In the genomic region with DNA sequence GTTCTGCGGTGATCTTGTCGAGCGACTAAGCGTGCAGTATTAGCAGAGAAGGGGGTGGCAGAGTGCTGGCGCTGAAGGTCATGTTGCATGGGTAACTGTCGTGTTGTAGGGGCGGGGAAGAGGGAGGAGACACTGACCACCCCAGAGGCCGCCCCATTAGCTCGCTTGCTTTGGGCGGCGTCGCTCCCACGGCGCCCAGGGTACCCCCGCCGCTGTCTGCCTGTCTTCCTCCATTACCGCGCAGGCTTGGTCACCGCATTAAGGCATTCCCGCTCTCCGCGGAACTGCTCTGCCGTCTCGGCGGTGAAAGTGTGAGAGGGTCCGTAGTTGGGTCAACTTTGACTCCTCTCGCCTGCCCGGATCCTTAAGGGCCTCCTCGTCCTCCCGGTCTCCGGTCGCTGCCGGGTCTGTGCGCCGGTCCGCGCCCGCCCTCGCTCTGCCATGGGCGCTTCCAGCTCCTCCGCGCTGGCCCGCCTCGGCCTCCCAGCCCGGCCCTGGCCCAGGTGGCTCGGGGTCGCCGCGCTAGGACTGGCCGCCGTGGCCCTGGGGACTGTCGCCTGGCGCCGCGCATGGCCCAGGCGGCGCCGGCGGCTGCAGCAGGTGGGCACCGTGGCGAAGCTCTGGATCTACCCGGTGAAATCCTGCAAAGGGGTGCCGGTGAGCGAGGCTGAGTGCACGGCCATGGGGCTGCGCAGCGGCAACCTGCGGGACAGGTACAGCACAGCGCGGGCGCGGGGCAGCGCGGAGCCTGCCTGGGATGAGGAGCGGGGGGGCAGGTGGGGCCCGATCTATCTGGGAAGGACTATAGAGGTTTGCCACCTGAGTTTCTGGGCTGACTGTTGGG, we compare ENCODE assay signal across 1 cellular context.
TF ChIP-seq lines count a peak whose summit lies in the region.

A gene (plus strand): TSS at position 232 of the 844 bp plus-strand sequence. CDS start 210 bp downstream, at position 442.

TF ChIP-seq in HCT116, 20 proteins besides CTCF, POLR2A, EP300 and RAD21 (continued from another document):
- TF ChIP-seq, protein P1, sequence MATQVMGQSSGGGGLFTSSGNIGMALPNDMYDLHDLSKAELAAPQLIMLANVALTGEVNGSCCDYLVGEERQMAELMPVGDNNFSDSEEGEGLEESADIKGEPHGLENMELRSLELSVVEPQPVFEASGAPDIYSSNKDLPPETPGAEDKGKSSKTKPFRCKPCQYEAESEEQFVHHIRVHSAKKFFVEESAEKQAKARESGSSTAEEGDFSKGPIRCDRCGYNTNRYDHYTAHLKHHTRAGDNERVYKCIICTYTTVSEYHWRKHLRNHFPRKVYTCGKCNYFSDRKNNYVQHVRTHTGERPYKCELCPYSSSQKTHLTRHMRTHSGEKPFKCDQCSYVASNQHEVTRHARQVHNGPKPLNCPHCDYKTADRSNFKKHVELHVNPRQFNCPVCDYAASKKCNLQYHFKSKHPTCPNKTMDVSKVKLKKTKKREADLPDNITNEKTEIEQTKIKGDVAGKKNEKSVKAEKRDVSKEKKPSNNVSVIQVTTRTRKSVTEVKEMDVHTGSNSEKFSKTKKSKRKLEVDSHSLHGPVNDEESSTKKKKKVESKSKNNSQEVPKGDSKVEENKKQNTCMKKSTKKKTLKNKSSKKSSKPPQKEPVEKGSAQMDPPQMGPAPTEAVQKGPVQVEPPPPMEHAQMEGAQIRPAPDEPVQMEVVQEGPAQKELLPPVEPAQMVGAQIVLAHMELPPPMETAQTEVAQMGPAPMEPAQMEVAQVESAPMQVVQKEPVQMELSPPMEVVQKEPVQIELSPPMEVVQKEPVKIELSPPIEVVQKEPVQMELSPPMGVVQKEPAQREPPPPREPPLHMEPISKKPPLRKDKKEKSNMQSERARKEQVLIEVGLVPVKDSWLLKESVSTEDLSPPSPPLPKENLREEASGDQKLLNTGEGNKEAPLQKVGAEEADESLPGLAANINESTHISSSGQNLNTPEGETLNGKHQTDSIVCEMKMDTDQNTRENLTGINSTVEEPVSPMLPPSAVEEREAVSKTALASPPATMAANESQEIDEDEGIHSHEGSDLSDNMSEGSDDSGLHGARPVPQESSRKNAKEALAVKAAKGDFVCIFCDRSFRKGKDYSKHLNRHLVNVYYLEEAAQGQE (IDR thresholded peaks at IDR 0.05; ENCODE audit: low read depth) = no peak
- TF ChIP-seq SIN3A (IDR thresholded peaks at IDR 0.05; ENCODE audit: low read depth) (peak; percentile 75), CEBPB (IDR thresholded peaks at IDR 0.05; ENCODE audit: low read depth) (no peak), CBX3 (IDR thresholded peaks at IDR 0.05; ENCODE audit: low read depth) (peak; percentile 7; the same call in 1 of the 2 replicates), FOSL1 (IDR thresholded peaks at IDR 0.05; ENCODE audit: low read depth) (no peak), YY1 (IDR thresholded peaks at IDR 0.05; ENCODE audit: extremely low read depth, insufficient replicate concordance, low read depth, low read length) (peak; percentile 66), SRF (IDR thresholded peaks at IDR 0.05; ENCODE audit: low read depth) (no peak), ZFX (IDR thresholded peaks at IDR 0.05) (peak; percentile 87), EGR1 (IDR thresholded peaks at IDR 0.05; ENCODE audit: low read depth) (no peak), POLR2AphosphoS5 (IDR thresholded peaks at IDR 0.05; ENCODE audit: low read depth, low read length) (peak; percentile 97)
- TF ChIP-seq, protein P2, sequence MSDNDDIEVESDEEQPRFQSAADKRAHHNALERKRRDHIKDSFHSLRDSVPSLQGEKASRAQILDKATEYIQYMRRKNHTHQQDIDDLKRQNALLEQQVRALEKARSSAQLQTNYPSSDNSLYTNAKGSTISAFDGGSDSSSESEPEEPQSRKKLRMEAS (IDR thresholded peaks at IDR 0.05) = peak; percentile 75
